29 cellular contexts compared by ENCODE assay signal in the genomic region with DNA sequence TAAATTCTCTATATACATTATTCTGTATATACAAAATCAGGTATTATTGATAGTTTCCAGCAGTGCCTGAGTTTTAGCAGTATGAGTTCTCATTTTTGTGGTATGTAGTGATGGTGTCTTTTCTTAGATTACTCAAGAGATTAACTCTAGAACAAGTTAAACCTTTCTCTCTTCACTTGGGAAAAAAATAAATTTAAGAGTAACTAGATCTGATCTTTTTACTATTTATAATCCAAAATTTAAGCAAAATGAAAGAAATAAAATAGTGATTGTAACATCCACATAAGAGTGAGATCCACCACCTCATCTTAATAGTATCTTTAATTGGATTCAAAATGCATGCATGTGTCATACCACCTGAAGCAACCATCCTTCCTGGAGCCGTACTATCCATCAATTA.
"Had no signal": no experiment of that assay in that cellular context is flagged by ENCODE, and none has a peak within 500 bp of the region (broad histone marks: within the 10 kb centered on the region; RNA-seq: fewer than 3 reads in every experiment).

No MANE protein-coding gene starts in this region.

- H3K9me3 ChIP-seq: mucosa of descending colon, ovary, prostate gland, sigmoid colon, testis, thyroid gland, transverse colon, vagina had no signal

- H3K27me3 ChIP-seq: heart right ventricle, hepatocyte, ovary, sigmoid colon, spleen, testis, thyroid gland, transverse colon, upper lobe of left lung, vagina had no signal

- H2AFZ ChIP-seq: hepatocyte had no signal

- H3K4me1 ChIP-seq: heart right ventricle, prostate gland, sigmoid colon, spleen, testis, thyroid gland, transverse colon, upper lobe of left lung, vagina had no signal

- H3K4me3 ChIP-seq: heart right ventricle, hepatocyte, lung, mucosa of descending colon, ovary, prostate gland, sigmoid colon, spleen, testis, thyroid gland, transverse colon, upper lobe of left lung, vagina had no signal

- H3K27ac Mint-ChIP-seq: naive thymus-derived CD4-positive, alpha-beta T cell; natural killer cell treated with Interleukin-12 subunit alpha and Interleukin-12 subunit beta and Interleukin-15 and Interleukin-18, amount 100 ng/mL, for 72 hours; stimulated activated effector memory CD8-positive, alpha-beta T cell treated with anti-CD3 and anti-CD28 coated beads, Interleukin-12 subunit alpha, Interleukin-12 subunit beta, amount 100 ng/mL, for 72 hours; stimulated activated naive CD8-positive, alpha-beta T cell treated with anti-CD3 and anti-CD28 coated beads, Interleukin-15, amount 100 ng/mL, for 72 hours had no signal

- H3K4me1 Mint-ChIP-seq: naive thymus-derived CD4-positive, alpha-beta T cell; stimulated activated effector memory CD8-positive, alpha-beta T cell treated with anti-CD3 and anti-CD28 coated beads, Interleukin-12 subunit alpha, Interleukin-12 subunit beta, amount 100 ng/mL, for 72 hours; stimulated activated naive CD8-positive, alpha-beta T cell treated with anti-CD3 and anti-CD28 coated beads, Interleukin-15, amount 100 ng/mL, for 72 hours had no signal

- FAIRE-seq: keratinocyte, small intestine had no signal

- ATAC-seq: heart right ventricle; left cardiac atrium; left lobe of liver; mucosa of descending colon; naive thymus-derived CD4-positive, alpha-beta T cell; natural killer cell treated with Interleukin-12 subunit alpha and Interleukin-12 subunit beta and Interleukin-15 and Interleukin-18, amount 100 ng/mL, for 72 hours; right cardiac atrium; stimulated activated effector memory CD8-positive, alpha-beta T cell treated with anti-CD3 and anti-CD28 coated beads, Interleukin-12 subunit alpha, Interleukin-12 subunit beta, amount 100 ng/mL, for 72 hours; stimulated activated naive CD8-positive, alpha-beta T cell treated with anti-CD3 and anti-CD28 coated beads, Interleukin-15, amount 100 ng/mL, for 72 hours had no signal

- DNase-seq: heart right ventricle; kidney glomerular epithelial cell; left cardiac atrium; midbrain; mucosa of descending colon; naive thymus-derived CD4-positive, alpha-beta T cell; ovary; posterior cingulate gyrus; retina; right cardiac atrium; sigmoid colon; small intestine; spleen; stimulated activated CD4-positive, alpha-beta T cell treated with anti-CD3 and anti-CD28 coated beads, Interleukin-4, amount 100 ng/mL, for 24 hours; stimulated activated naive CD4-positive, alpha-beta T cell; stimulated activated naive CD8-positive, alpha-beta T cell treated with anti-CD3 and anti-CD28 coated beads, Interleukin-15, amount 100 ng/mL, for 72 hours; substantia nigra; testis; thyroid gland; transverse colon; upper lobe of left lung had no signal

- H3K4me3 Mint-ChIP-seq: naive thymus-derived CD4-positive, alpha-beta T cell; natural killer cell treated with Interleukin-12 subunit alpha and Interleukin-12 subunit beta and Interleukin-15 and Interleukin-18, amount 100 ng/mL, for 72 hours; stimulated activated effector memory CD8-positive, alpha-beta T cell treated with anti-CD3 and anti-CD28 coated beads, Interleukin-12 subunit alpha, Interleukin-12 subunit beta, amount 100 ng/mL, for 72 hours; stimulated activated naive CD8-positive, alpha-beta T cell treated with anti-CD3 and anti-CD28 coated beads, Interleukin-15, amount 100 ng/mL, for 72 hours had no signal

- H3K27me3 Mint-ChIP-seq: naive thymus-derived CD4-positive, alpha-beta T cell; natural killer cell treated with Interleukin-12 subunit alpha and Interleukin-12 subunit beta and Interleukin-15 and Interleukin-18, amount 100 ng/mL, for 72 hours; stimulated activated naive CD8-positive, alpha-beta T cell treated with anti-CD3 and anti-CD28 coated beads, Interleukin-15, amount 100 ng/mL, for 72 hours had no signal

- H3K27ac ChIP-seq: heart right ventricle, hepatocyte, ovary, prostate gland, sigmoid colon, spleen, testis, thyroid gland, transverse colon, upper lobe of left lung, vagina had no signal

- H3K79me2 ChIP-seq: hepatocyte had no signal

- H3K4me2 ChIP-seq: hepatocyte had no signal

- H3K36me3 ChIP-seq: ovary, prostate gland had no signal
